In genomic region chr4:81421346-81422218, GRCh38 we compare ENCODE assay signal across 1 cellular context.
TF ChIP-seq lines count a peak whose summit lies in the region.

No MANE protein-coding gene starts in this region.

TF ChIP-seq in K562, 482 proteins besides CTCF, POLR2A, EP300 and RAD21 (continued from another document and continues in another):
- TF ChIP-seq NR2C2 (CRISPR knock-in tag; IDR thresholded peaks at IDR 0.05) (no peak), NR2C2 (tag; IDR thresholded peaks at IDR 0.05) (peak; percentile 36; the same call in 1 of the 2 replicates), SAFB2 (IDR thresholded peaks at IDR 0.05; ENCODE audit: borderline replicate concordance, low read depth, low read length, severe bottlenecking) (no peak), ZNF324 (CRISPR knock-in tag; IDR thresholded peaks at IDR 0.05) (no peak), ZNF77 (CRISPR knock-in tag; IDR thresholded peaks at IDR 0.05) (no peak), CREM (IDR thresholded peaks at IDR 0.05; ENCODE audit: low read depth) (peak; percentile 84), ZNF175 (CRISPR knock-in tag; IDR thresholded peaks at IDR 0.05; ENCODE audit: low read depth) (peak; percentile 67; the same call in 1 of the 2 replicates), ZNF589 (CRISPR knock-in tag; IDR thresholded peaks at IDR 0.05; ENCODE audit: low read depth) (no peak), POLR3A (IDR thresholded peaks at IDR 0.05; ENCODE audit: borderline replicate concordance, extremely low read depth, insufficient read depth, insufficient read length) (no peak), YBX1 (IDR thresholded peaks at IDR 0.05) (no peak), HINFP (tag; conservative IDR thresholded peaks at IDR 0.05; ENCODE audit: low read depth) (no peak), TCF15 (CRISPR knock-in tag; IDR thresholded peaks at IDR 0.05) (no peak), ZNF644 (tag; IDR thresholded peaks at IDR 0.05; ENCODE audit: low read depth) (0 out of 2 replicates have a peak, but pooled peaks have one; percentile 14), MEIS2 (IDR thresholded peaks at IDR 0.05; ENCODE audit: partially characterized antibody) (peak; percentile 76), DACH1 (IDR thresholded peaks at IDR 0.05; ENCODE audit: partially characterized antibody) (peak; percentile 89), CTBP1 (IDR thresholded peaks at IDR 0.05; ENCODE audit: borderline replicate concordance) (peak; percentile 88), MTA2 (IDR thresholded peaks at IDR 0.05; ENCODE audit: low read depth) (peak; percentile 80), ZBTB26 (CRISPR knock-in tag; IDR thresholded peaks at IDR 0.05) (no peak), USF2 (CRISPR knock-in tag; IDR thresholded peaks at IDR 0.05) (no peak), ELF4 (CRISPR knock-in tag; IDR thresholded peaks at IDR 0.05) (peak; percentile 81), MAX (CRISPR knock-in tag; IDR thresholded peaks at IDR 0.05) (no peak), CC2D1A (IDR thresholded peaks at IDR 0.05) (peak; percentile 33; the same call in 1 of the 2 replicates), ARHGAP35 (IDR thresholded peaks at IDR 0.05; ENCODE audit: partially characterized antibody) (no peak), ATF2 (CRISPR knock-in tag; IDR thresholded peaks at IDR 0.05) (no peak), ZNF445 (CRISPR knock-in tag; IDR thresholded peaks at IDR 0.05; ENCODE audit: low read depth) (no peak), ZNF274 (IDR thresholded peaks at IDR 0.05; ENCODE audit: borderline replicate concordance, low read depth, low read length) (no peak), KDM5B (IDR thresholded peaks at IDR 0.05; ENCODE audit: insufficient replicate concordance, low read depth, low read length) (no peak), ZBTB8A (IDR thresholded peaks at IDR 0.05; ENCODE audit: partially characterized antibody) (no peak), ZNF551 (CRISPR knock-in tag; IDR thresholded peaks at IDR 0.05) (no peak), ERF (CRISPR knock-in tag; IDR thresholded peaks at IDR 0.05) (no peak), PHB2 (IDR thresholded peaks at IDR 0.05; ENCODE audit: low read depth) (peak; percentile 61; the same call in 1 of the 2 replicates), JUNB (CRISPR knock-in tag; conservative IDR thresholded peaks at IDR 0.05) (peak; percentile 76), STAT5A (IDR thresholded peaks at IDR 0.05; ENCODE audit: borderline replicate concordance, low read length) (peak; percentile 89), FOXP4 (CRISPR knock-in tag; IDR thresholded peaks at IDR 0.05; ENCODE audit: borderline replicate concordance) (0 out of 2 replicates have a peak, but pooled peaks have one; percentile 1), HCFC1 (IDR thresholded peaks at IDR 0.05; ENCODE audit: low read depth, low read length) (no peak), PHF21A (IDR thresholded peaks at IDR 0.05; ENCODE audit: borderline replicate concordance, low read depth) (no peak), FOS (IDR thresholded peaks at IDR 0.05; ENCODE audit: extremely low read depth, insufficient read length) (peak; percentile 81), ZNF143 (CRISPR knock-in tag; IDR thresholded peaks at IDR 0.05) (no peak), RCOR1 (IDR thresholded peaks at IDR 0.05; ENCODE audit: borderline replicate concordance in 1 of 2, low read depth in 2 of 2, low read length in 2 of 2) (peak in 1 of 2 experiments; percentile 70; a peak in 1 of 4 replicates), ZNF174 (CRISPR knock-in tag; IDR thresholded peaks at IDR 0.05) (no peak), BDP1 (IDR thresholded peaks at IDR 0.05; ENCODE audit: insufficient read depth, insufficient read length) (no peak), TRIM28 (IDR thresholded peaks at IDR 0.05) (peak; percentile 29; the same call in 1 of the 2 replicates), ZNF766 (CRISPR knock-in tag; conservative IDR thresholded peaks at IDR 0.05) (no peak; the same call in 1 of the 2 replicates), BCOR (IDR thresholded peaks at IDR 0.05) (no peak), GABPB1 (CRISPR knock-in tag; IDR thresholded peaks at IDR 0.05) (no peak), ZNF740 (CRISPR knock-in tag; IDR thresholded peaks at IDR 0.05) (no peak), ZNF740 (tag; IDR thresholded peaks at IDR 0.05) (no peak), NCOA6 (IDR thresholded peaks at IDR 0.05) (no peak), NFE2 (IDR thresholded peaks at IDR 0.05; ENCODE audit: low read depth) (peak; percentile 98), ZNF184 (CRISPR knock-in tag; IDR thresholded peaks at IDR 0.05) (no peak), RBM25 (IDR thresholded peaks at IDR 0.05; ENCODE audit: low read depth, low read length, severe bottlenecking) (no peak), RERE (CRISPR knock-in tag; IDR thresholded peaks at IDR 0.05; ENCODE audit: borderline replicate concordance) (no peak), BCL6 (CRISPR knock-in tag; IDR thresholded peaks at IDR 0.05) (no peak), HBP1 (CRISPR knock-in tag; IDR thresholded peaks at IDR 0.05) (0 out of 2 replicates have a peak, but pooled peaks have one; percentile 5), SAP30 (IDR thresholded peaks at IDR 0.05; ENCODE audit: borderline replicate concordance, insufficient read depth, low read depth, low read length, poor library complexity, severe bottlenecking) (no peak), EP400 (IDR thresholded peaks at IDR 0.05) (peak; percentile 58), ZNF778 (CRISPR knock-in tag; IDR thresholded peaks at IDR 0.05) (no peak), SAFB (IDR thresholded peaks at IDR 0.05; ENCODE audit: borderline replicate concordance, low read depth, low read length) (no peak), ZNF75A (CRISPR knock-in tag; IDR thresholded peaks at IDR 0.05) (no peak)
